Comparison of ENCODE assay signal across 11 cellular contexts in the genomic region with DNA sequence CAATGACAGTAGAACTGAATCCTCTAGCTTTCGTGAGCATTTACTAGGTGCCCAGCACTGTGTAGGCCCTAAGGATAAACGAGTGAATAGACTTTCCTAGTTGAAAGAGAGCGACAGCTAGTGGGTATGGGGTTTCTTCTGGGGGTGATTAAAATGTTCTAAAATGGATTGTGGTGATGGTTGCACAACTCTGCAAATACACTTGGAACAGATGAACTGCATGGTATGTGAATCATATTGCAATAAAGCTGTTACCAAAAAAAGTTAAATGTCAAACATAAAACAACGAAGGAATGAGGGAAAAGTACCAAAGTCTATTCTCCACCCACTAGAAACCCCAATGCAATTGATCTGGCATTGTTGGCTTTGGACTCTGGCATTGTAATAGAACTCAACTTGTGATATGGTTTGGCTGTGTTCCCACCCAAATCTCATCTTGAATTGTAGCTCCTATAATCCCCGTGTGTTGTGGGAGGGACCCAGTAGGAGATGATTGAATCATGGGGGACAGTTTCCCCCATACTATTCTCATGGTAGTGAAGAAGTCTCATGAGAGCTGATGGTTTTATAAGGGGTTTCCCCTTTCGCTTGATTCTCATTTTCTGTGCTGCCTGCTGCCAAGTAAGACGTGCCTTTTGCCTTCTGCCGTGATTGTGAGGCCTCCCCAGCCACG.
DNase-seq lines count a peak whose midpoint lies in the region; ATAC-seq and TF ChIP-seq lines count a peak whose summit lies in the region.
"Had no signal": no experiment of that assay in that cellular context is flagged by ENCODE, and none has a peak within 500 bp of the region (broad histone marks: within the 10 kb centered on the region; RNA-seq: fewer than 3 reads in every experiment).

No MANE protein-coding gene starts in this region.

- H3K27ac ChIP-seq in ACC112 (ENCODE audit: low read depth, low read length) (peak overlapping the region; percentile 60), GM23248 (peak overlapping the region; percentile 34), testis (no peak overlapping the region)
- H3K27ac ChIP-seq: heart left ventricle had no signal

- DNase-seq in GM23248 (peak; percentile 78), mucosa of gallbladder (ENCODE audit: low spot score) (peak; percentile 57), testis (no peak), NCI-H774 (lab: John Stamatoyannopoulos, UW) (no peak), NCI-H82 treated with DMSO at 0.1 percent for 48 hours (lab: John Stamatoyannopoulos, UW; ENCODE audit: unreplicated experiment) (no peak)
- DNase-seq in activated naive CD4-positive, alpha-beta T cell treated with anti-CD3 and anti-CD28 coated beads, Interleukin-2, amount 50 U/mL, for 72 hours (ENCODE audit: low spot score in 2 of 2) = peak; percentile 21 to 59
- DNase-seq: heart left ventricle; naive thymus-derived CD8-positive, alpha-beta T cell; NCI-H748 treated with DMSO at 0.1 percent for 48 hours had no signal

- H3K9me3 ChIP-seq in GM23248 (ENCODE audit: low read depth) (no peaks in the 10 kb centered on the region), testis (no peaks in the 10 kb centered on the region)
- H3K9me3 ChIP-seq: heart left ventricle had no signal

- in situ Hi-C loops in GM23248 (cut with MboI) = no loop called here

- no peaks in the 10 kb centered on the region for H4K20me1 ChIP-seq in GM23248 (ENCODE audit: insufficient read depth)

- peak overlapping the region; percentile 25 to 84 for H3K27ac Mint-ChIP-seq in activated naive CD4-positive, alpha-beta T cell treated with anti-CD3 and anti-CD28 coated beads, Interleukin-2, amount 50 U/mL, for 72 hours

- no peaks in the 10 kb centered on the region for H3K9me2 ChIP-seq in GM23248 (ENCODE audit: insufficient read depth)

- H3K4me1 ChIP-seq in ACC112 (ENCODE audit: control insufficient read depth, insufficient read depth, low read length, unreplicated experiment) (peaks cover 28% of the 10 kb centered on the region), GM23248 (ENCODE audit: insufficient read depth) (peaks cover 19% of the 10 kb centered on the region), testis (no peaks in the 10 kb centered on the region)

- H3K79me2 ChIP-seq in ACC112 (ENCODE audit: control insufficient read depth, insufficient read depth, low read length, unreplicated experiment) (no peaks in the 10 kb centered on the region), GM23248 (ENCODE audit: insufficient read depth) (peaks cover 5% of the 10 kb centered on the region; the same call in 1 of the 2 replicates)

- H3K36me3 ChIP-seq in ACC112 (ENCODE audit: insufficient read depth, low read length) = peaks cover 4% of the 10 kb centered on the region; the same call in 1 of the 2 replicates
- no peaks in the 10 kb centered on the region for H3K36me3 ChIP-seq in GM23248 (ENCODE audit: low read depth)
- no peaks in the 10 kb centered on the region for H3K36me3 ChIP-seq in testis (ENCODE audit: low read depth, missing control alignments)

- no peak for TF ChIP-seq POLR2A in testis (IDR thresholded peaks at IDR 0.05)

- peak overlapping the region; percentile 28; the same call in 1 of the 2 replicates for H3K9ac ChIP-seq in GM23248

- peak overlapping the region; percentile 39; the same call in 1 of the 2 replicates for H3K4me3 ChIP-seq in ACC112 (ENCODE audit: low read depth, low read length)
- 0 out of 2 replicates have a peak overlapping the region, but pooled peaks have one; percentile 26 for H3K4me3 ChIP-seq in GM23248
- no peak overlapping the region for H3K4me3 ChIP-seq in testis
- H3K4me3 ChIP-seq: heart left ventricle had no signal

- WGBS in GM23248 (ENCODE audit: low coverage in 1 of 2, low lambda C conversion rate in 2 of 2, missing lambda C conversion rate in 2 of 2), 2 experiments = 15 to 16% methylated on average over 9 of the region's 9 CpGs
- WGBS in testis, 2 donors = 69 to 76% methylated on average over 9 of the region's 9 CpGs

- H3K27me3 ChIP-seq in ACC112 (ENCODE audit: insufficient read depth, low read length) (no peaks in the 10 kb centered on the region), GM23248 (replicated peaks; ENCODE audit: insufficient read depth) (no peaks in the 10 kb centered on the region), testis (no peaks in the 10 kb centered on the region)
- H3K27me3 ChIP-seq: heart left ventricle had no signal

- no peak overlapping the region for H2AFZ ChIP-seq in ACC112 (ENCODE audit: low read length, unreplicated experiment)
- no peak overlapping the region for H2AFZ ChIP-seq in GM23248

- intact Hi-C loops in testis (cut with DNase I; ENCODE audit: low total_unique reads) = no loop called here

- TF ChIP-seq CTCF in testis (IDR thresholded peaks at IDR 0.05) = no peak

- ATAC-seq in activated naive CD4-positive, alpha-beta T cell treated with anti-CD3 and anti-CD28 coated beads, Interleukin-2, amount 50 U/mL, for 72 hours = peak; percentile 86 to 87
- no peak for ATAC-seq in HG03280 (IDR thresholded peaks at IDR 0.05; ENCODE audit: unreplicated experiment)
- ATAC-seq: heart left ventricle; naive thymus-derived CD8-positive, alpha-beta T cell had no signal

- H3F3A ChIP-seq in GM23248 (ENCODE audit: insufficient read depth) = peaks cover 22% of the 10 kb centered on the region; the same call in 1 of the 2 replicates

- peaks cover 21 to 84% of the 10 kb centered on the region in 2 donors for H3K36me3 Mint-ChIP-seq in activated naive CD4-positive, alpha-beta T cell treated with anti-CD3 and anti-CD28 coated beads, Interleukin-2, amount 50 U/mL, for 72 hours
- H3K36me3 Mint-ChIP-seq: naive thymus-derived CD8-positive, alpha-beta T cell had no signal

- peaks cover 0 to 43% of the 10 kb centered on the region in 2 donors for H3K9me3 Mint-ChIP-seq in activated naive CD4-positive, alpha-beta T cell treated with anti-CD3 and anti-CD28 coated beads, Interleukin-2, amount 50 U/mL, for 72 hours
- H3K9me3 Mint-ChIP-seq: naive thymus-derived CD8-positive, alpha-beta T cell had no signal

- H3K4me2 ChIP-seq in GM23248 (ENCODE audit: unreplicated experiment) = peak overlapping the region; percentile 38

Comparison
In these comparisons a context has a peak if more than half of its experiments do, and no peak if none do; other contexts are left out.
1. H3K27ac ChIP-seq: peak in ACC112 (single experiment) and GM23248 (single experiment); none in testis (0 of 2).
2. H3K4me3 ChIP-seq: peak in ACC112 (single experiment) and GM23248 (single experiment); none in testis (0 of 2).
3. DNase-seq: peak in GM23248 (single experiment), activated naive CD4-positive, alpha-beta T cell treated with anti-CD3 and anti-CD28 coated beads, Interleukin-2, amount 50 U/mL, for 72 hours (2 of 2) and mucosa of gallbladder (single experiment); none in testis (single experiment), NCI-H774 (single experiment) and NCI-H82 treated with DMSO at 0.1 percent for 48 hours (single experiment).